15 cellular contexts compared by ENCODE assay signal in genomic region chr10:46526682-46527038, GRCh38. TPM values are rescaled to one million over a fixed set of nuclear protein-coding genes. Genes with fewer than 3 reads are reported as not detected.
DNase-seq lines count a peak whose midpoint lies in the region; ATAC-seq and TF ChIP-seq lines count a peak whose summit lies in the region.
"Had no signal": no experiment of that assay in that cellular context is flagged by ENCODE, and none has a peak within 500 bp of the region (broad histone marks: within the 10 kb centered on the region; RNA-seq: fewer than 3 reads in every experiment).

No MANE protein-coding gene starts in this region.

- H3K4me1 Mint-ChIP-seq in activated CD8-positive, alpha-beta memory T cell treated with anti-CD3 and anti-CD28 coated beads, Interleukin-2, amount 10 ng/mL, durations not matched to agents 7 days and 5 days = no peaks in the 10 kb centered on the region
- H3K4me1 Mint-ChIP-seq in glutamatergic neuron (ENCODE audit: low read depth, unreplicated experiment) = no peaks in the 10 kb centered on the region
- H3K4me1 Mint-ChIP-seq: activated CD4-positive, alpha-beta T cell treated with anti-CD3 and anti-CD28 coated beads for 36 hours had no signal

- no peaks in the 10 kb centered on the region for H3K79me2 ChIP-seq in hepatocyte

- no peak for TF ChIP-seq EP300 in stomach (IDR thresholded peaks at IDR 0.05)

- H3K4me1 ChIP-seq in stomach = peaks cover 9 to 23% (median 14%) of the 10 kb centered on the region in 4 donors
- H3K4me1 ChIP-seq in hepatocyte (ENCODE audit: insufficient read depth) = peaks cover 15% of the 10 kb centered on the region

- no peaks in the 10 kb centered on the region for H4K20me1 ChIP-seq in hepatocyte (ENCODE audit: insufficient read depth, poor library complexity, severe bottlenecking)

- H3K27ac Mint-ChIP-seq in activated CD8-positive, alpha-beta memory T cell treated with anti-CD3 and anti-CD28 coated beads, Interleukin-2, amount 10 ng/mL, durations not matched to agents 7 days and 5 days = no peak overlapping the region
- no peak overlapping the region for H3K27ac Mint-ChIP-seq in glutamatergic neuron (ENCODE audit: unreplicated experiment)
- H3K27ac Mint-ChIP-seq: activated CD4-positive, alpha-beta T cell treated with anti-CD3 and anti-CD28 coated beads for 36 hours had no signal

- H3K27me3 ChIP-seq in stomach (no peaks in the 10 kb centered on the region), hepatocyte (no peaks in the 10 kb centered on the region)
- H3K27me3 ChIP-seq: adrenal gland had no signal

- ATAC-seq in activated CD8-positive, alpha-beta memory T cell treated with anti-CD3 and anti-CD28 coated beads, Interleukin-2, amount 10 ng/mL, durations not matched to agents 7 days and 5 days = no peak
- ATAC-seq: activated CD4-positive, alpha-beta T cell treated with anti-CD3 and anti-CD28 coated beads for 36 hours had no signal

- H3K36me3 ChIP-seq in stomach (no peaks in the 10 kb centered on the region), hepatocyte (replicated peaks; ENCODE audit: insufficient read depth, low read depth) (no peaks in the 10 kb centered on the region)
- H3K36me3 ChIP-seq: adrenal gland had no signal

- H3K9me3 ChIP-seq in stomach (no peaks in the 10 kb centered on the region), hepatocyte (ENCODE audit: low read depth) (no peaks in the 10 kb centered on the region)
- H3K9me3 ChIP-seq: adrenal gland had no signal

- CTCF ChIA-PET in activated CD8-positive, alpha-beta memory T cell treated with anti-CD3 and anti-CD28 coated beads, Interleukin-2, amount 10 ng/mL, durations not matched to agents 7 days and 5 days (lab: Charles Lee) = no interaction called here

- no peak for TF ChIP-seq CTCF in glutamatergic neuron (IDR thresholded peaks at IDR 0.05; ENCODE audit: partially characterized antibody, unreplicated experiment)
- TF ChIP-seq CTCF in stomach (IDR thresholded peaks at IDR 0.05) = no peak
- no peak for TF ChIP-seq CTCF in hepatocyte (IDR thresholded peaks at IDR 0.05; ENCODE audit: poor library complexity)

- H3K4me3 ChIP-seq in stomach (no peak overlapping the region), hepatocyte (no peak overlapping the region)
- H3K4me3 ChIP-seq: adrenal gland had no signal

- no peaks in the 10 kb centered on the region for H3K9me3 Mint-ChIP-seq in activated CD8-positive, alpha-beta memory T cell treated with anti-CD3 and anti-CD28 coated beads, Interleukin-2, amount 10 ng/mL, durations not matched to agents 7 days and 5 days (ENCODE audit: low read depth)
- peaks cover 2% of the 10 kb centered on the region for H3K9me3 Mint-ChIP-seq in glutamatergic neuron (ENCODE audit: unreplicated experiment)

- WGBS in stomach, 5 donors = 26 to 48% (median 37%) methylated on average over 7 of the region's 7 CpGs
- 70% methylated on average over 7 of the region's 7 CpGs for WGBS in hepatocyte (ENCODE audit: low lambda C conversion rate, missing lambda C conversion rate)

- no peaks in the 10 kb centered on the region for H3K36me3 Mint-ChIP-seq in activated CD8-positive, alpha-beta memory T cell treated with anti-CD3 and anti-CD28 coated beads, Interleukin-2, amount 10 ng/mL, durations not matched to agents 7 days and 5 days
- H3K36me3 Mint-ChIP-seq in glutamatergic neuron (ENCODE audit: unreplicated experiment) = no peaks in the 10 kb centered on the region

- intact Hi-C loops in stomach (cut with DNase I; ENCODE audit: low total_unique reads) = no loop called here

- DNase-seq in activated CD8-positive, alpha-beta memory T cell treated with anti-CD3 and anti-CD28 coated beads, Interleukin-2, amount 50 U/mL, for 48 hours = peak; percentile 46
- no peak for DNase-seq in activated CD8-positive, alpha-beta memory T cell treated with anti-CD3 and anti-CD28 coated beads, Interleukin-2, amount 10 ng/mL, durations not matched to agents 7 days and 5 days
- DNase-seq in NCI-H226 = peak; percentile 77
- DNase-seq in glutamatergic neuron = peak; percentile 26
- peak; percentile 39 for DNase-seq in stomach
- no peak for DNase-seq in AG08395 (ENCODE audit: low spot score)
- no peak for DNase-seq in hepatocyte (ENCODE audit: low spot score)
- no peak for DNase-seq in pons (ENCODE audit: low spot score)
- DNase-seq: activated CD4-positive, alpha-beta T cell treated with anti-CD3 and anti-CD28 coated beads for 36 hours; AML-193; NCI-H2029 treated with DMSO at 0.1 percent for 48 hours; SHP77 treated with DMSO at 0.1 percent for 48 hours; stimulated activated CD4-positive, alpha-beta T cell treated with anti-CD3 and anti-CD28 coated beads, Interleukin-4, amount 100 ng/mL, for 4 hours had no signal

- H3K4me2 ChIP-seq in hepatocyte = no peak overlapping the region

- no peaks in the 10 kb centered on the region for H3K27me3 Mint-ChIP-seq in activated CD8-positive, alpha-beta memory T cell treated with anti-CD3 and anti-CD28 coated beads, Interleukin-2, amount 10 ng/mL, durations not matched to agents 7 days and 5 days
- H3K27me3 Mint-ChIP-seq in glutamatergic neuron (ENCODE audit: unreplicated experiment) = no peaks in the 10 kb centered on the region
- H3K27me3 Mint-ChIP-seq: activated CD4-positive, alpha-beta T cell treated with anti-CD3 and anti-CD28 coated beads for 36 hours had no signal

- TF ChIP-seq POLR2A in stomach (IDR thresholded peaks at IDR 0.05) = no peak

- no peak overlapping the region for H3K27ac ChIP-seq in stomach
- no peak overlapping the region for H3K27ac ChIP-seq in hepatocyte
- H3K27ac ChIP-seq: adrenal gland had no signal

- H3K9me2 ChIP-seq in hepatocyte (replicated peaks; ENCODE audit: insufficient read depth) = no peaks in the 10 kb centered on the region

- no peak overlapping the region for H3K4me3 Mint-ChIP-seq in activated CD8-positive, alpha-beta memory T cell treated with anti-CD3 and anti-CD28 coated beads, Interleukin-2, amount 10 ng/mL, durations not matched to agents 7 days and 5 days
- no peak overlapping the region for H3K4me3 Mint-ChIP-seq in glutamatergic neuron (ENCODE audit: unreplicated experiment)
- H3K4me3 Mint-ChIP-seq: activated CD4-positive, alpha-beta T cell treated with anti-CD3 and anti-CD28 coated beads for 36 hours had no signal

- H2AFZ ChIP-seq in hepatocyte = no peak overlapping the region

RNA-seq across cellular contexts. Expression of gene GPRIN2, which starts 29.8 kb away (rescaled TPM):
- not detected for total RNA-seq in activated CD8-positive, alpha-beta memory T cell treated with anti-CD3 and anti-CD28 coated beads, Interleukin-2, amount 10 ng/mL, durations not matched to agents 7 days and 5 days
- total RNA-seq in glutamatergic neuron (ENCODE audit: unreplicated experiment) (3.0 TPM), stomach (10 to 100 TPM in 4 of 5 donors, 1 to 10 TPM in 1; 3.5 to 27.8 (median 15.2) TPM), hepatocyte (13.0 and 23.4 TPM in 2 replicates)
- polyA plus RNA-seq in stomach (10 to 100 TPM in 1 of 3 donors, 1 to 10 TPM in 2; 5.0 to 10.8 (median 5.0) TPM), hepatocyte (13.7 and 15.0 TPM in 2 replicates)
- total RNA-seq: activated CD4-positive, alpha-beta T cell treated with anti-CD3 and anti-CD28 coated beads for 36 hours had no signal

RNA-seq across cellular contexts. Expression of gene SYT15, which starts 52.3 kb away (rescaled TPM):
- total RNA-seq in activated CD8-positive, alpha-beta memory T cell treated with anti-CD3 and anti-CD28 coated beads, Interleukin-2, amount 10 ng/mL, durations not matched to agents 7 days and 5 days = 1 to 10 TPM in 1 of 2 experiments, under 1 TPM in 1; 0.33 to 1.5 TPM
- total RNA-seq in glutamatergic neuron (ENCODE audit: unreplicated experiment) (2.5 TPM), stomach (10 to 100 TPM in 1 of 5 donors, 1 to 10 TPM in 1, under 1 TPM in 1, not detected in 2; 0.29 to 85.8 (median 2.9) TPM), hepatocyte (0.24 and 2.9 TPM in 2 replicates)
- polyA plus RNA-seq in stomach (under 1 TPM; 0.12 to 0.95 (median 0.92) TPM), hepatocyte (1.1 and 1.2 TPM in 2 replicates)
- polyA plus RNA-seq: neural cell had no signal

Comparison
In these comparisons a context has a peak if more than half of its experiments do, and no peak if none do; other contexts are left out.
1. DNase-seq: peak in activated CD8-positive, alpha-beta memory T cell treated with anti-CD3 and anti-CD28 coated beads, Interleukin-2, amount 50 U/mL, for 48 hours (single experiment), NCI-H226 (single experiment), glutamatergic neuron (single experiment) and stomach (single experiment); none in activated CD8-positive, alpha-beta memory T cell treated with anti-CD3 and anti-CD28 coated beads, Interleukin-2, amount 10 ng/mL, durations not matched to agents 7 days and 5 days (single experiment), AG08395 (single experiment), hepatocyte (single experiment) and pons (single experiment).